Comparison of ENCODE assay signal across 9 cellular contexts in genomic region chr5:124628721-124629596, GRCh38.
DNase-seq lines count a peak whose midpoint lies in the region; ATAC-seq and TF ChIP-seq lines count a peak whose summit lies in the region.
"Had no signal": no experiment of that assay in that cellular context is flagged by ENCODE, and none has a peak within 500 bp of the region (broad histone marks: within the 10 kb centered on the region; RNA-seq: fewer than 3 reads in every experiment).

No MANE protein-coding gene starts in this region.

- H3K36me3 ChIP-seq in BJ (ENCODE audit: control insufficient read depth, insufficient read depth, low read length), result no peaks in the 10 kb centered on the region
- H3K36me3 ChIP-seq: Peyer's patch had no signal

- TF ChIP-seq CTCF in BJ (IDR thresholded peaks at IDR 0.05; ENCODE audit: insufficient read depth, low read depth, low read length), result no peak
- TF ChIP-seq CTCF in cardiac fibroblast (IDR thresholded peaks at IDR 0.05; ENCODE audit: low read depth, low read length), result no peak

- POLR2A ChIA-PET in BJ (lab: Charles Lee), result no interaction called here

- no peak overlapping the region for H3K4me3 ChIP-seq in BJ (ENCODE audit: low read depth, low read length)
- no peak overlapping the region for H3K4me3 ChIP-seq in cardiac fibroblast (replicated peaks in 1 of 2; ENCODE audit: low read depth in 2 of 2, low read length in 2 of 2)
- H3K4me3 ChIP-seq: Peyer's patch had no signal

- CTCF ChIA-PET in BJ (lab: Yijun Ruan, JAX), result interaction anchor here (0.5 to 1.3 kb wide), 2 partner anchors 13 to 302 kb away, joined by 3 to 5 read pairs; no protein-coding TSS in a partner anchor

- no peaks in the 10 kb centered on the region for H3K27me3 ChIP-seq in BJ (ENCODE audit: control insufficient read depth, insufficient read depth, low read length)
- H3K27me3 ChIP-seq: Peyer's patch had no signal

- peak; percentile 86 for DNase-seq in BJ (ENCODE audit: low read depth)
- peak; percentile 99 for DNase-seq in M059J (ENCODE audit: low read depth)
- peak; percentile 83 to 96 for DNase-seq in cardiac fibroblast (ENCODE audit: low read depth in 2 of 2)
- DNase-seq in mucosa of gallbladder (ENCODE audit: low spot score), result peak; percentile 56
- no peak for DNase-seq in NCI-H524 treated with DMSO at 0.1 percent for 48 hours (lab: John Stamatoyannopoulos, UW)
- no peak for DNase-seq in stimulated activated CD4-positive, alpha-beta T cell treated with anti-CD3 and anti-CD28 coated beads, Interleukin-4, amount 100 ng/mL, for 24 hours
- DNase-seq: Peyer's patch had no signal

- ATAC-seq in GM19452 (IDR thresholded peaks at IDR 0.05; ENCODE audit: unreplicated experiment) (no peak), HG03432 (IDR thresholded peaks at IDR 0.05; ENCODE audit: unreplicated experiment) (no peak)

Comparison
In these comparisons a context has a peak if more than half of its experiments do, and no peak if none do; other contexts are left out.
1. DNase-seq: peak in BJ (single experiment), M059J (single experiment), cardiac fibroblast (2 of 2) and mucosa of gallbladder (single experiment); none in NCI-H524 treated with DMSO at 0.1 percent for 48 hours (single experiment) and stimulated activated CD4-positive, alpha-beta T cell treated with anti-CD3 and anti-CD28 coated beads, Interleukin-4, amount 100 ng/mL, for 24 hours (single experiment).